Comparison of ENCODE assay signal across 15 cellular contexts in the genomic region with DNA sequence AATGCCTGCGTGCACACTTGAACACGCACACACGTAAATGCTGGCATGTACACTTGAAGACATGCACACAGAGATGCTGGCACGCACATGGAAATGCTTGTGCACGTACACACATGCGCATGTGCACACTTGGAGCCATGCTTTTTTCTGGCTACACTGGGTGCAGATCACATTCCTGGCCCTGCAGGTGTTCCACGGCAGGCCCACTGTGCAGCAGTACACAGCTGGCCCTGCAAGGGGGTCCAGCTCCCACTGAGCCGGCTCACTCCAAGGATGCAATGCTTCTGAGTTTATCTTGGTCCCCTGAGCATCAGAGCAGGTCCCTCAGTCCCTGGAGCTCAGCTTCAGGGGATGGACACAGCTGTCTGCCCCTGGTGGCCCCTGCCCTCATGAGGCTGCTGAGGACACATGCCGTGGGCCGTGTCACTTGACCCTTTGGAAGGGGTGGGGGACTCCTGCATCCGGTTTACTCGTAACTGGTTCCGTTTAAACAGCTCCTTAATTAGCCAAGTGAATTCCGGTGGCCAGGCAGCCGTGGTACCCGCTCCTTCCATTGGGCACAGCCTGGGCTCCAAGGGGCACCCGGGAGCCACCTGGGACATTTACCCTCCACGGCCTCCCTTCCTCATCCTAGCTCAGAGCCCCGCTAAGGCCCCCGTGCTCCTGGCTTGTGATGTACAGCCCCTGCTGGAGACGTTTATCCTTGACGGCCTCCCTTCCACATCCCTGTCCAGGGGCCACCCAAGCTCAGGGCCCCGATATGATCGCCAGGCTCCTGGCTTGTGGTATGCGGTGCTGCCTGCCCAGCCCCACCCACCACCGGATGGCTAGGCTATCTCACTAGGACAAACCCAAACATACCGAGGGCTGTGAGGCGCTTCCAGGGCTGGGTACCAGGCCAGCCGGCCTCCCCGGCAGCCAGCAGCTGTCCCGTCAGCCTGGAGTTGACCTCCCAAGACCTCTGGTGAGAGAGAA.
"Had no signal": no experiment of that assay in that cellular context is flagged by ENCODE, and none has a peak within 500 bp of the region (broad histone marks: within the 10 kb centered on the region; RNA-seq: fewer than 3 reads in every experiment).

No MANE protein-coding gene starts in this region.

- H3K4me1 Mint-ChIP-seq: activated naive CD8-positive, alpha-beta T cell treated with anti-CD3 and anti-CD28 coated beads, Interleukin-2, amount 10 ng/mL, durations not matched to agents 7 days and 5 days; naive B cell had no signal

- ATAC-seq: activated CD8-positive, alpha-beta T cell treated with anti-CD3 and anti-CD28 coated beads for 36 hours; activated T-cell treated with anti-CD3 and anti-CD28 coated beads, Interleukin-2, amount 50 U/mL, for 4 hours had no signal

- H3K9me3 Mint-ChIP-seq: activated CD8-positive, alpha-beta T cell treated with anti-CD3 and anti-CD28 coated beads for 36 hours; activated naive CD8-positive, alpha-beta T cell treated with anti-CD3 and anti-CD28 coated beads, Interleukin-2, amount 10 ng/mL, durations not matched to agents 7 days and 5 days; activated T-cell treated with anti-CD3 and anti-CD28 coated beads, Interleukin-2, amount 50 U/mL, for 4 hours; dendritic cell treated with granulocyte-macrophage colony-stimulating factor and Interleukin-4, amounts not matched to agents 40 ng/mL and 50 ng/mL, for 4 days; naive B cell had no signal

- DNase-seq: activated CD4-positive, alpha-beta T cell treated with anti-CD3 and anti-CD28 coated beads for 48 hours; activated CD8-positive, alpha-beta T cell treated with anti-CD3 and anti-CD28 coated beads for 36 hours; activated gamma-delta T cell treated with Interleukin-2 at 50 U/mL for 16 hours; activated naive CD8-positive, alpha-beta T cell treated with anti-CD3 and anti-CD28 coated beads, Interleukin-2, amount 10 ng/mL, durations not matched to agents 7 days and 5 days; activated T-cell treated with anti-CD3 and anti-CD28 coated beads, Interleukin-2, amount 50 U/mL, for 4 hours; brain microvascular endothelial cell; effector memory CD4-positive, alpha-beta T cell; foreskin fibroblast; kidney glomerular epithelial cell; naive B cell; stomach had no signal

- H3K27ac ChIP-seq: brain microvascular endothelial cell, neutrophil, parathyroid adenoma, stomach, thoracic aorta had no signal

- H3K4me3 ChIP-seq: stomach, thoracic aorta had no signal

- H3K9me3 ChIP-seq: neutrophil, stomach, thoracic aorta had no signal

- H3K4me3 Mint-ChIP-seq: activated CD8-positive, alpha-beta T cell treated with anti-CD3 and anti-CD28 coated beads for 36 hours; activated naive CD8-positive, alpha-beta T cell treated with anti-CD3 and anti-CD28 coated beads, Interleukin-2, amount 10 ng/mL, durations not matched to agents 7 days and 5 days; activated T-cell treated with anti-CD3 and anti-CD28 coated beads, Interleukin-2, amount 50 U/mL, for 4 hours; dendritic cell treated with granulocyte-macrophage colony-stimulating factor and Interleukin-4, amounts not matched to agents 40 ng/mL and 50 ng/mL, for 4 days; naive B cell had no signal

- H3K36me3 ChIP-seq: brain microvascular endothelial cell, neutrophil, stomach, thoracic aorta had no signal

- H3K36me3 Mint-ChIP-seq: activated naive CD8-positive, alpha-beta T cell treated with anti-CD3 and anti-CD28 coated beads, Interleukin-2, amount 10 ng/mL, durations not matched to agents 7 days and 5 days; naive B cell had no signal

- H3K4me1 ChIP-seq: parathyroid adenoma had no signal

- H3K27me3 Mint-ChIP-seq: activated naive CD8-positive, alpha-beta T cell treated with anti-CD3 and anti-CD28 coated beads, Interleukin-2, amount 10 ng/mL, durations not matched to agents 7 days and 5 days had no signal

- H3K27ac Mint-ChIP-seq: activated CD8-positive, alpha-beta T cell treated with anti-CD3 and anti-CD28 coated beads for 36 hours; activated naive CD8-positive, alpha-beta T cell treated with anti-CD3 and anti-CD28 coated beads, Interleukin-2, amount 10 ng/mL, durations not matched to agents 7 days and 5 days; dendritic cell treated with granulocyte-macrophage colony-stimulating factor and Interleukin-4, amounts not matched to agents 40 ng/mL and 50 ng/mL, for 4 days had no signal

- H3K27me3 ChIP-seq: brain microvascular endothelial cell had no signal
